Comparison of ENCODE assay signal across 1 cellular context in genomic region chr12:119672194-119672593, GRCh38.
A peak's percentile ranks its signal among the peaks of the same experiment; 100 is the strongest.
TF ChIP-seq lines count a peak whose summit lies in the region.

No MANE protein-coding gene starts in this region.

TF ChIP-seq in K562, 482 proteins besides CTCF, POLR2A, EP300 and RAD21 (continued from another document and continues in another):
- TF ChIP-seq BRF2 (IDR thresholded peaks at IDR 0.05; ENCODE audit: borderline replicate concordance, insufficient read depth, insufficient read length): no peak
- no peak for TF ChIP-seq ZSCAN29 (IDR thresholded peaks at IDR 0.05)
- no peak for TF ChIP-seq ZNF507 (tag; conservative IDR thresholded peaks at IDR 0.05)
- no peak for TF ChIP-seq BHLHE40 (IDR thresholded peaks at IDR 0.05; ENCODE audit: low read length)
- no peak for TF ChIP-seq ZNF12 (CRISPR knock-in tag; IDR thresholded peaks at IDR 0.05)
- TF ChIP-seq HMGXB4 (CRISPR knock-in tag; IDR thresholded peaks at IDR 0.05): no peak
- TF ChIP-seq ARID2 (IDR thresholded peaks at IDR 0.05): no peak
- no peak for TF ChIP-seq GATA2 (CRISPR knock-in tag; IDR thresholded peaks at IDR 0.05)
- TF ChIP-seq STAG1 (CRISPR knock-in tag; IDR thresholded peaks at IDR 0.05; ENCODE audit: borderline replicate concordance): no peak
- TF ChIP-seq, protein P1, sequence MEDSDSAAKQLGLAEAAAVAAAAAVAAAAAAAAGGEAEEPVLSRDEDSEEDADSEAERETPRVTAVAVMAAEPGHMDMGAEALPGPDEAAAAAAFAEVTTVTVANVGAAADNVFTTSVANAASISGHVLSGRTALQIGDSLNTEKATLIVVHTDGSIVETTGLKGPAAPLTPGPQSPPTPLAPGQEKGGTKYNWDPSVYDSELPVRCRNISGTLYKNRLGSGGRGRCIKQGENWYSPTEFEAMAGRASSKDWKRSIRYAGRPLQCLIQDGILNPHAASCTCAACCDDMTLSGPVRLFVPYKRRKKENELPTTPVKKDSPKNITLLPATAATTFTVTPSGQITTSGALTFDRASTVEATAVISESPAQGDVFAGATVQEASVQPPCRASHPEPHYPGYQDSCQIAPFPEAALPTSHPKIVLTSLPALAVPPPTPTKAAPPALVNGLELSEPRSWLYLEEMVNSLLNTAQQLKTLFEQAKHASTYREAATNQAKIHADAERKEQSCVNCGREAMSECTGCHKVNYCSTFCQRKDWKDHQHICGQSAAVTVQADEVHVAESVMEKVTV (CRISPR knock-in tag; IDR thresholded peaks at IDR 0.05): no peak
- peak; percentile 73 for TF ChIP-seq CBFA2T2 (conservative IDR thresholded peaks at IDR 0.05)
- TF ChIP-seq, protein P2, sequence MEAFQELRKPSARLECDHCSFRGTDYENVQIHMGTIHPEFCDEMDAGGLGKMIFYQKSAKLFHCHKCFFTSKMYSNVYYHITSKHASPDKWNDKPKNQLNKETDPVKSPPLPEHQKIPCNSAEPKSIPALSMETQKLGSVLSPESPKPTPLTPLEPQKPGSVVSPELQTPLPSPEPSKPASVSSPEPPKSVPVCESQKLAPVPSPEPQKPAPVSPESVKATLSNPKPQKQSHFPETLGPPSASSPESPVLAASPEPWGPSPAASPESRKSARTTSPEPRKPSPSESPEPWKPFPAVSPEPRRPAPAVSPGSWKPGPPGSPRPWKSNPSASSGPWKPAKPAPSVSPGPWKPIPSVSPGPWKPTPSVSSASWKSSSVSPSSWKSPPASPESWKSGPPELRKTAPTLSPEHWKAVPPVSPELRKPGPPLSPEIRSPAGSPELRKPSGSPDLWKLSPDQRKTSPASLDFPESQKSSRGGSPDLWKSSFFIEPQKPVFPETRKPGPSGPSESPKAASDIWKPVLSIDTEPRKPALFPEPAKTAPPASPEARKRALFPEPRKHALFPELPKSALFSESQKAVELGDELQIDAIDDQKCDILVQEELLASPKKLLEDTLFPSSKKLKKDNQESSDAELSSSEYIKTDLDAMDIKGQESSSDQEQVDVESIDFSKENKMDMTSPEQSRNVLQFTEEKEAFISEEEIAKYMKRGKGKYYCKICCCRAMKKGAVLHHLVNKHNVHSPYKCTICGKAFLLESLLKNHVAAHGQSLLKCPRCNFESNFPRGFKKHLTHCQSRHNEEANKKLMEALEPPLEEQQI (IDR thresholded peaks at IDR 0.05): no peak
- TF ChIP-seq, protein P3, sequence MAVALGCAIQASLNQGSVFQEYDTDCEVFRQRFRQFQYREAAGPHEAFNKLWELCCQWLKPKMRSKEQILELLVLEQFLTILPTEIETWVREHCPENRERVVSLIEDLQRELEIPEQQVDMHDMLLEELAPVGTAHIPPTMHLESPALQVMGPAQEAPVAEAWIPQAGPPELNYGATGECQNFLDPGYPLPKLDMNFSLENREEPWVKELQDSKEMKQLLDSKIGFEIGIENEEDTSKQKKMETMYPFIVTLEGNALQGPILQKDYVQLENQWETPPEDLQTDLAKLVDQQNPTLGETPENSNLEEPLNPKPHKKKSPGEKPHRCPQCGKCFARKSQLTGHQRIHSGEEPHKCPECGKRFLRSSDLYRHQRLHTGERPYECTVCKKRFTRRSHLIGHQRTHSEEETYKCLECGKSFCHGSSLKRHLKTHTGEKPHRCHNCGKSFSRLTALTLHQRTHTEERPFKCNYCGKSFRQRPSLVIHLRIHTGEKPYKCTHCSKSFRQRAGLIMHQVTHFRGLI (CRISPR knock-in tag; IDR thresholded peaks at IDR 0.05): no peak
- no peak for TF ChIP-seq ZNF436 (CRISPR knock-in tag; IDR thresholded peaks at IDR 0.05)
- TF ChIP-seq ZNF551 (CRISPR knock-in tag; IDR thresholded peaks at IDR 0.05): no peak
- no peak for TF ChIP-seq ZBTB33 (CRISPR knock-in tag; IDR thresholded peaks at IDR 0.05)
- no peak for TF ChIP-seq CREB1 (IDR thresholded peaks at IDR 0.05)
- TF ChIP-seq CREB1 (CRISPR knock-in tag; IDR thresholded peaks at IDR 0.05): no peak
- TF ChIP-seq ZNF165 (CRISPR knock-in tag; IDR thresholded peaks at IDR 0.05; ENCODE audit: borderline replicate concordance): no peak
- TF ChIP-seq ZNF740 (CRISPR knock-in tag; IDR thresholded peaks at IDR 0.05): no peak
- no peak for TF ChIP-seq ZNF740 (tag; IDR thresholded peaks at IDR 0.05)
- TF ChIP-seq SIN3B (IDR thresholded peaks at IDR 0.05; ENCODE audit: low read depth): no peak
- peak; percentile 55 for TF ChIP-seq GABPA (tag; conservative IDR thresholded peaks at IDR 0.05; ENCODE audit: low read depth)
- TF ChIP-seq STAT6 (CRISPR knock-in tag; IDR thresholded peaks at IDR 0.05): no peak
- 0 out of 4 replicates have a peak, but pooled peaks of 1 of the 2 experiments have one; percentile 16 for TF ChIP-seq HDAC1 (IDR thresholded peaks at IDR 0.05)
- no peak for TF ChIP-seq FUS (optimal IDR thresholded peaks at IDR 0.05; ENCODE audit: low read depth, low read length)
- no peak for TF ChIP-seq NCOA6 (IDR thresholded peaks at IDR 0.05)
- TF ChIP-seq YY1 (IDR thresholded peaks at IDR 0.05; ENCODE audit: borderline replicate concordance in 1 of 3, control insufficient read depth in 1 of 3, extremely low read depth in 1 of 3, insufficient read depth in 3 of 3, insufficient read length in 1 of 3, insufficient replicate concordance in 2 of 3, low read depth in 1 of 3, low read length in 2 of 3): peak in 1 of 3 experiments; percentile 27
- TF ChIP-seq KLF1 (tag; IDR thresholded peaks at IDR 0.05): no peak
- TF ChIP-seq RFX1 (IDR thresholded peaks at IDR 0.05): no peak
- TF ChIP-seq SMARCA4 (IDR thresholded peaks at IDR 0.05): peak; percentile 72
- no peak for TF ChIP-seq ZNF695 (CRISPR knock-in tag; IDR thresholded peaks at IDR 0.05)
- no peak for TF ChIP-seq NELFE (IDR thresholded peaks at IDR 0.05; ENCODE audit: insufficient read depth, insufficient read length)
- TF ChIP-seq, protein P4, sequence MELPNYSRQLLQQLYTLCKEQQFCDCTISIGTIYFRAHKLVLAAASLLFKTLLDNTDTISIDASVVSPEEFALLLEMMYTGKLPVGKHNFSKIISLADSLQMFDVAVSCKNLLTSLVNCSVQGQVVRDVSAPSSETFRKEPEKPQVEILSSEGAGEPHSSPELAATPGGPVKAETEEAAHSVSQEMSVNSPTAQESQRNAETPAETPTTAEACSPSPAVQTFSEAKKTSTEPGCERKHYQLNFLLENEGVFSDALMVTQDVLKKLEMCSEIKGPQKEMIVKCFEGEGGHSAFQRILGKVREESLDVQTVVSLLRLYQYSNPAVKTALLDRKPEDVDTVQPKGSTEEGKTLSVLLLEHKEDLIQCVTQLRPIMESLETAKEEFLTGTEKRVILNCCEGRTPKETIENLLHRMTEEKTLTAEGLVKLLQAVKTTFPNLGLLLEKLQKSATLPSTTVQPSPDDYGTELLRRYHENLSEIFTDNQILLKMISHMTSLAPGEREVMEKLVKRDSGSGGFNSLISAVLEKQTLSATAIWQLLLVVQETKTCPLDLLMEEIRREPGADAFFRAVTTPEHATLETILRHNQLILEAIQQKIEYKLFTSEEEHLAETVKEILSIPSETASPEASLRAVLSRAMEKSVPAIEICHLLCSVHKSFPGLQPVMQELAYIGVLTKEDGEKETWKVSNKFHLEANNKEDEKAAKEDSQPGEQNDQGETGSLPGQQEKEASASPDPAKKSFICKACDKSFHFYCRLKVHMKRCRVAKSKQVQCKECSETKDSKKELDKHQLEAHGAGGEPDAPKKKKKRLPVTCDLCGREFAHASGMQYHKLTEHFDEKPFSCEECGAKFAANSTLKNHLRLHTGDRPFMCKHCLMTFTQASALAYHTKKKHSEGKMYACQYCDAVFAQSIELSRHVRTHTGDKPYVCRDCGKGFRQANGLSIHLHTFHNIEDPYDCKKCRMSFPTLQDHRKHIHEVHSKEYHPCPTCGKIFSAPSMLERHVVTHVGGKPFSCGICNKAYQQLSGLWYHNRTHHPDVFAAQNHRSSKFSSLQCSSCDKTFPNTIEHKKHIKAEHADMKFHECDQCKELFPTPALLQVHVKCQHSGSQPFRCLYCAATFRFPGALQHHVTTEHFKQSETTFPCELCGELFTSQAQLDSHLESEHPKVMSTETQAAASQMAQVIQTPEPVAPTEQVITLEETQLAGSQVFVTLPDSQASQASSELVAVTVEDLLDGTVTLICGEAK (IDR thresholded peaks at IDR 0.05): peak; percentile 45; the same call in 1 of the 2 replicates
- TF ChIP-seq, protein P4 (CRISPR knock-in tag; IDR thresholded peaks at IDR 0.05): no peak
